Comparison of ENCODE assay signal across 24 cellular contexts in genomic region chr2:28319118-28320008, GRCh38.
DNase-seq lines count a peak whose midpoint lies in the region; ATAC-seq, FAIRE-seq and TF ChIP-seq lines count a peak whose summit lies in the region.
"Had no signal": no experiment of that assay in that cellular context is flagged by ENCODE, and none has a peak within 500 bp of the region (broad histone marks: within the 10 kb centered on the region; RNA-seq: fewer than 3 reads in every experiment).

No MANE protein-coding gene starts in this region.

- CTCF ChIA-PET in CD8-positive, alpha-beta T cell (lab: Charles Lee) = no interaction called here

- no peak overlapping the region for H3K4me3 Mint-ChIP-seq in stimulated activated effector memory CD8-positive, alpha-beta T cell treated with anti-CD3 and anti-CD28 coated beads, Interleukin-12 subunit alpha, Interleukin-12 subunit beta, amount 100 ng/mL, for 72 hours
- no peak overlapping the region for H3K4me3 Mint-ChIP-seq in activated naive CD8-positive, alpha-beta T cell treated with anti-CD3 and anti-CD28 coated beads, Interleukin-2, amount 50 U/mL, for 24 hours
- H3K4me3 Mint-ChIP-seq in CD8-positive, alpha-beta T cell = no peak overlapping the region
- H3K4me3 Mint-ChIP-seq: CD4-positive, CD25-positive, alpha-beta regulatory T cell had no signal

- H3K18ac ChIP-seq in mesenchymal stem cell (ENCODE audit: low read depth in 1 of 2, low read length in 2 of 2) = no peak overlapping the region

- POLR2A ChIA-PET in CD8-positive, alpha-beta T cell (lab: Charles Lee) = no interaction called here

- no peaks in the 10 kb centered on the region for H3K27me3 ChIP-seq in mesenchymal stem cell (ENCODE audit: control insufficient read depth in 1 of 2, insufficient read depth in 1 of 2, low read length in 2 of 2)
- no peaks in the 10 kb centered on the region for H3K27me3 ChIP-seq in small intestine (ENCODE audit: control insufficient read depth in 2 of 2, insufficient read depth in 2 of 2, low read length in 2 of 2)
- H3K27me3 ChIP-seq in CD8-positive, alpha-beta T cell (ENCODE audit: insufficient read depth, low read length) = no peaks in the 10 kb centered on the region

- H2BK120ac ChIP-seq in mesenchymal stem cell (ENCODE audit: low read depth, low read length) = no peak overlapping the region

- H3K36me3 ChIP-seq in mesenchymal stem cell (ENCODE audit: control insufficient read depth in 1 of 2, insufficient read depth in 2 of 2, low read depth in 1 of 2, low read length in 2 of 2) (peaks cover 0 to 6% of the 10 kb centered on the region in 2 experiments), small intestine (ENCODE audit: control insufficient read depth in 2 of 2, insufficient read depth in 2 of 2, low read length in 2 of 2) (no peaks in the 10 kb centered on the region)
- H3K36me3 ChIP-seq in CD8-positive, alpha-beta T cell (ENCODE audit: insufficient read depth, low read length) = no peaks in the 10 kb centered on the region

- peak overlapping the region; percentile 17 for H2BK15ac ChIP-seq in mesenchymal stem cell (ENCODE audit: low read depth, poor library complexity, severe bottlenecking)

- H3K9me3 ChIP-seq in mesenchymal stem cell (ENCODE audit: control insufficient read depth, low read length) = no peaks in the 10 kb centered on the region
- no peaks in the 10 kb centered on the region for H3K9me3 ChIP-seq in small intestine (ENCODE audit: control insufficient read depth, low read depth)
- H3K9me3 ChIP-seq in CD8-positive, alpha-beta T cell (ENCODE audit: low read length) = no peaks in the 10 kb centered on the region
- H3K9me3 ChIP-seq: left ventricle myocardium inferior had no signal

- H3K36me3 Mint-ChIP-seq in stimulated activated effector memory CD8-positive, alpha-beta T cell treated with anti-CD3 and anti-CD28 coated beads, Interleukin-12 subunit alpha, Interleukin-12 subunit beta, amount 100 ng/mL, for 72 hours = peaks cover 17% of the 10 kb centered on the region
- H3K36me3 Mint-ChIP-seq in activated naive CD8-positive, alpha-beta T cell treated with anti-CD3 and anti-CD28 coated beads, Interleukin-2, amount 50 U/mL, for 24 hours (ENCODE audit: low read depth) = no peaks in the 10 kb centered on the region
- H3K36me3 Mint-ChIP-seq in CD8-positive, alpha-beta T cell = peaks cover 5% of the 10 kb centered on the region

- H3K4me1 ChIP-seq in mesenchymal stem cell (ENCODE audit: control insufficient read depth, insufficient read depth, low read depth, low read length) = peaks cover 26% of the 10 kb centered on the region
- H3K4me1 ChIP-seq in small intestine (ENCODE audit: control insufficient read depth in 2 of 2, insufficient read depth in 1 of 2, low read depth in 1 of 2, low read length in 1 of 2) = no peaks in the 10 kb centered on the region
- no peaks in the 10 kb centered on the region for H3K4me1 ChIP-seq in CD8-positive, alpha-beta T cell (ENCODE audit: insufficient read depth, low read length)

- FAIRE-seq in small intestine (lab: Jason Lieb, UNC) = no peak
- FAIRE-seq: HTR-8/SVneo had no signal

- peak; percentile 27 for DNase-seq in EH (ENCODE audit: low read depth)
- peak; percentile 44 for DNase-seq in astrocyte of the hippocampus (ENCODE audit: low read depth, low spot score)
- DNase-seq in mesenchymal stem cell = no peak
- DNase-seq in stimulated activated effector memory CD8-positive, alpha-beta T cell treated with anti-CD3 and anti-CD28 coated beads, Interleukin-12 subunit alpha, Interleukin-12 subunit beta, amount 100 ng/mL, for 72 hours (ENCODE audit: low spot score in 2 of 2) = no peak
- no peak for DNase-seq in activated naive CD8-positive, alpha-beta T cell treated with anti-CD3 and anti-CD28 coated beads, Interleukin-2, amount 50 U/mL, for 24 hours
- no peak for DNase-seq in small intestine
- no peak for DNase-seq in CD8-positive, alpha-beta T cell
- DNase-seq: activated CD4-positive, alpha-beta T cell treated with anti-CD3 and anti-CD28 coated beads, Interleukin-2, amount 50 U/mL, for 48 hours; activated naive CD4-positive, alpha-beta T cell; activated T-cell treated with anti-CD3 and anti-CD28 coated beads for 4 hours; amniotic stem cell; CD4-positive, CD25-positive, alpha-beta regulatory T cell; effector memory CD4-positive, alpha-beta T cell; GDM1; left ventricle myocardium inferior; NCI-H1105 treated with DMSO at 0.1 percent for 48 hours; NCI-H510A; NK-92 treated with Interleukin-12 subunit alpha and Interleukin-12 subunit beta, amount 100 ng/mL, for 24 hours; stimulated activated CD8-positive, alpha-beta memory T cell treated with anti-CD3 and anti-CD28 coated beads, Interleukin-4, amount 100 ng/mL, for 48 hours; substantia nigra; T-helper 2 cell had no signal

- H3K4me2 ChIP-seq in mesenchymal stem cell (ENCODE audit: low read length, poor library complexity, severe bottlenecking) = no peak overlapping the region

- H2BK12ac ChIP-seq in mesenchymal stem cell (ENCODE audit: low read length in 2 of 2) = no peak overlapping the region

- H3K9me3 Mint-ChIP-seq in stimulated activated effector memory CD8-positive, alpha-beta T cell treated with anti-CD3 and anti-CD28 coated beads, Interleukin-12 subunit alpha, Interleukin-12 subunit beta, amount 100 ng/mL, for 72 hours = no peaks in the 10 kb centered on the region
- H3K9me3 Mint-ChIP-seq in activated naive CD8-positive, alpha-beta T cell treated with anti-CD3 and anti-CD28 coated beads, Interleukin-2, amount 50 U/mL, for 24 hours = no peaks in the 10 kb centered on the region
- no peaks in the 10 kb centered on the region for H3K9me3 Mint-ChIP-seq in CD8-positive, alpha-beta T cell
- H3K9me3 Mint-ChIP-seq: CD4-positive, CD25-positive, alpha-beta regulatory T cell had no signal

- peak overlapping the region; percentile 2 for H2AK5ac ChIP-seq in mesenchymal stem cell (ENCODE audit: low read length, severe bottlenecking)

- H3K4me3 ChIP-seq in mesenchymal stem cell (ENCODE audit: insufficient read depth in 1 of 2, low read depth in 1 of 2, low read length in 2 of 2) = no peak overlapping the region
- no peak overlapping the region for H3K4me3 ChIP-seq in small intestine (ENCODE audit: low read depth in 1 of 2, low read length in 2 of 2)
- H3K4me3 ChIP-seq in CD8-positive, alpha-beta T cell (ENCODE audit: low read depth, low read length) = no peak overlapping the region
- H3K4me3 ChIP-seq: left ventricle myocardium inferior had no signal

- H3K23ac ChIP-seq in mesenchymal stem cell (ENCODE audit: low read length in 2 of 2) = no peak overlapping the region

- intact Hi-C loops in CD8-positive, alpha-beta T cell (cut with DNase I, micrococcal nuclease) = loop anchor here in 1 of 2 experiments (10.0 kb wide), 1 partner anchor 905 kb away; no protein-coding TSS in a partner anchor

- H3K79me1 ChIP-seq in mesenchymal stem cell (replicated peaks; ENCODE audit: low read length, poor library complexity, severe bottlenecking) = no peaks in the 10 kb centered on the region

- 93% methylated on average over 15 of the region's 15 CpGs for WGBS in mesenchymal stem cell
- WGBS in small intestine, 3 donors = 92 to 96% (median 94%) methylated on average over 15 of the region's 15 CpGs

- peak overlapping the region; percentile 52 for H3K27ac Mint-ChIP-seq in stimulated activated effector memory CD8-positive, alpha-beta T cell treated with anti-CD3 and anti-CD28 coated beads, Interleukin-12 subunit alpha, Interleukin-12 subunit beta, amount 100 ng/mL, for 72 hours
- H3K27ac Mint-ChIP-seq in activated naive CD8-positive, alpha-beta T cell treated with anti-CD3 and anti-CD28 coated beads, Interleukin-2, amount 50 U/mL, for 24 hours = no peak overlapping the region
- H3K27ac Mint-ChIP-seq in CD8-positive, alpha-beta T cell = no peak overlapping the region

- peak overlapping the region; percentile 12 for H4K91ac ChIP-seq in mesenchymal stem cell (ENCODE audit: low read length)

- H4K8ac ChIP-seq in mesenchymal stem cell (ENCODE audit: low read length) = no peak overlapping the region

- H3K4me1 Mint-ChIP-seq in stimulated activated effector memory CD8-positive, alpha-beta T cell treated with anti-CD3 and anti-CD28 coated beads, Interleukin-12 subunit alpha, Interleukin-12 subunit beta, amount 100 ng/mL, for 72 hours = peaks cover 17% of the 10 kb centered on the region
- peaks cover 2% of the 10 kb centered on the region for H3K4me1 Mint-ChIP-seq in activated naive CD8-positive, alpha-beta T cell treated with anti-CD3 and anti-CD28 coated beads, Interleukin-2, amount 50 U/mL, for 24 hours
- H3K4me1 Mint-ChIP-seq in CD8-positive, alpha-beta T cell (ENCODE audit: low read depth) = no peaks in the 10 kb centered on the region

- H3K4ac ChIP-seq in mesenchymal stem cell (ENCODE audit: low read depth in 1 of 2, low read length in 2 of 2) = no peak overlapping the region

- ATAC-seq in stimulated activated effector memory CD8-positive, alpha-beta T cell treated with anti-CD3 and anti-CD28 coated beads, Interleukin-12 subunit alpha, Interleukin-12 subunit beta, amount 100 ng/mL, for 72 hours = no peak
- no peak for ATAC-seq in activated naive CD8-positive, alpha-beta T cell treated with anti-CD3 and anti-CD28 coated beads, Interleukin-2, amount 50 U/mL, for 24 hours
- ATAC-seq in GM19452 (IDR thresholded peaks at IDR 0.05; ENCODE audit: unreplicated experiment) = no peak
- ATAC-seq in CD8-positive, alpha-beta T cell = no peak

- TF ChIP-seq CTCF in CD8-positive, alpha-beta T cell (IDR thresholded peaks at IDR 0.05) = no peak

- peak overlapping the region; percentile 40 for H3K27ac ChIP-seq in mesenchymal stem cell (ENCODE audit: low read length, poor library complexity, severe bottlenecking)
- no peak overlapping the region for H3K27ac ChIP-seq in small intestine (ENCODE audit: low read depth in 1 of 2, low read length in 1 of 2)
- no peak overlapping the region for H3K27ac ChIP-seq in CD8-positive, alpha-beta T cell (ENCODE audit: low read depth, low read length)
- H3K27ac ChIP-seq: left ventricle myocardium inferior, VCaP had no signal

- H3K27me3 Mint-ChIP-seq in activated naive CD8-positive, alpha-beta T cell treated with anti-CD3 and anti-CD28 coated beads, Interleukin-2, amount 50 U/mL, for 24 hours = no peaks in the 10 kb centered on the region
- no peaks in the 10 kb centered on the region for H3K27me3 Mint-ChIP-seq in CD8-positive, alpha-beta T cell (ENCODE audit: low read depth)
- H3K27me3 Mint-ChIP-seq: CD4-positive, CD25-positive, alpha-beta regulatory T cell had no signal

- H2AFZ ChIP-seq in mesenchymal stem cell (ENCODE audit: low read depth, low read length) = no peak overlapping the region

- H2BK5ac ChIP-seq in mesenchymal stem cell (ENCODE audit: low read depth, low read length, poor library complexity, severe bottlenecking) = no peak overlapping the region

- H3K14ac ChIP-seq in mesenchymal stem cell (ENCODE audit: low read length in 2 of 2) = no peak overlapping the region

- H3K9ac ChIP-seq in mesenchymal stem cell (ENCODE audit: low read length) = no peak overlapping the region

Comparison
In these comparisons a context has a peak if more than half of its experiments do, and no peak if none do; other contexts are left out.
1. DNase-seq: peak in EH (single experiment) and astrocyte of the hippocampus (single experiment); none in mesenchymal stem cell (single experiment), stimulated activated effector memory CD8-positive, alpha-beta T cell treated with anti-CD3 and anti-CD28 coated beads, Interleukin-12 subunit alpha, Interleukin-12 subunit beta, amount 100 ng/mL, for 72 hours (0 of 2), activated naive CD8-positive, alpha-beta T cell treated with anti-CD3 and anti-CD28 coated beads, Interleukin-2, amount 50 U/mL, for 24 hours (single experiment), small intestine (single experiment) and CD8-positive, alpha-beta T cell (0 of 7).